Comparison of ENCODE assay signal across 8 cellular contexts in genomic region chr19:9323557-9323918, GRCh38. TPM values are rescaled to one million over a fixed set of nuclear protein-coding genes. Genes with fewer than 3 reads are reported as not detected.
DNase-seq lines count a peak whose midpoint lies in the region; ATAC-seq, FAIRE-seq and TF ChIP-seq lines count a peak whose summit lies in the region.

No MANE protein-coding gene starts in this region.

- no peaks in the 10 kb centered on the region for H3K27me3 Mint-ChIP-seq in progenitor cell of endocrine pancreas

- intact Hi-C loops in PC-3 (cut with micrococcal nuclease) = no loop called here
- intact Hi-C loops in right cardiac atrium (cut with DNase I) = no loop called here

- no peaks in the 10 kb centered on the region for H3K4me1 Mint-ChIP-seq in progenitor cell of endocrine pancreas (ENCODE audit: low read depth)

- peaks cover 46% of the 10 kb centered on the region for H3K36me3 Mint-ChIP-seq in progenitor cell of endocrine pancreas (ENCODE audit: insufficient read depth)

- H4K20me1 ChIP-seq in DOHH2 (ENCODE audit: control insufficient read depth, insufficient read depth, low read depth, low read length) (no peaks in the 10 kb centered on the region), PC-3 (ENCODE audit: low read length) (no peaks in the 10 kb centered on the region)

- H3K4me3 Mint-ChIP-seq in progenitor cell of endocrine pancreas (ENCODE audit: low read depth) = peak overlapping the region; percentile 86

- H3K36me3 ChIP-seq in DOHH2 (ENCODE audit: control insufficient read depth, low read length) (no peaks in the 10 kb centered on the region), HUES48 (ENCODE audit: control insufficient read depth, insufficient read depth, low read length) (peaks cover 10% of the 10 kb centered on the region), PC-3 (ENCODE audit: low read depth, low read length) (peaks cover 39% of the 10 kb centered on the region)

- CTCF ChIA-PET in PC-3 (lab: Charles Lee) = interaction anchor here (0.6 kb wide), 1 partner anchor 503 kb away, joined by 5 read pairs; no protein-coding TSS in a partner anchor

- H3K4me3 ChIP-seq in DOHH2 (ENCODE audit: low read length) (peak overlapping the region; percentile 77), HUES48 (ENCODE audit: low read depth, low read length) (peak overlapping the region; percentile 80), PC-3 (ENCODE audit: low read length) (peak overlapping the region; percentile 67), right cardiac atrium (ENCODE audit: low read length) (peak overlapping the region; percentile 87)

- DNase-seq in PC-3 (peak; percentile 50), anterior cingulate cortex (lab: John Stamatoyannopoulos, UW) (peak in 57 of 58 donors; percentile 23 to 86 (median 66)), right cardiac atrium (peak; percentile 65 to 84 (median 84)), progenitor cell of endocrine pancreas (ENCODE audit: low spot score, unreplicated experiment) (no peak), urothelium cell line (ENCODE audit: low spot score) (no peak)

- BruUV-seq in PC-3 (replicated peaks; lab: Mats Ljungman, UMichigan) = TSS peak; percentile 69

- H3K27me3 ChIP-seq in DOHH2 (ENCODE audit: control insufficient read depth, low read length) (no peaks in the 10 kb centered on the region), HUES48 (ENCODE audit: control insufficient read depth, insufficient read depth, low read length) (no peaks in the 10 kb centered on the region), PC-3 (ENCODE audit: low read length) (no peaks in the 10 kb centered on the region), right cardiac atrium (ENCODE audit: control insufficient read depth, insufficient read depth) (no peaks in the 10 kb centered on the region)

- TF ChIP-seq CTCF in DOHH2 (IDR thresholded peaks at IDR 0.05; ENCODE audit: low read depth, low read length, poor library complexity, severe bottlenecking) = no peak
- no peak for TF ChIP-seq CTCF in PC-3 (conservative IDR thresholded peaks at IDR 0.05; ENCODE audit: low read depth, low read length)
- TF ChIP-seq CTCF in progenitor cell of endocrine pancreas (IDR thresholded peaks at IDR 0.05; ENCODE audit: unreplicated experiment) = no peak

- POLR2A ChIA-PET in PC-3 (lab: Charles Lee; ENCODE audit: unreplicated experiment) = no interaction called here

- H3K9me2 ChIP-seq in DOHH2 (replicated peaks; ENCODE audit: control insufficient read depth, low read length) (no peaks in the 10 kb centered on the region), PC-3 (replicated peaks; ENCODE audit: low read length) (no peaks in the 10 kb centered on the region)

- 2% methylated on average over 9 of the region's 9 CpGs for WGBS in right cardiac atrium

- peaks cover 42% of the 10 kb centered on the region for H3K9me3 Mint-ChIP-seq in progenitor cell of endocrine pancreas (ENCODE audit: low read depth)

- peak overlapping the region; percentile 98 for H3K27ac Mint-ChIP-seq in progenitor cell of endocrine pancreas

- peak overlapping the region; percentile 62 for H3K27ac ChIP-seq in DOHH2 (ENCODE audit: low read depth, low read length)
- H3K27ac ChIP-seq in HUES48 (ENCODE audit: low read depth, low read length) = peak overlapping the region; percentile 91
- H3K27ac ChIP-seq in PC-3 (ENCODE audit: low read length) = 0 out of 2 replicates have a peak overlapping the region, but pooled peaks have one; percentile 6
- peak overlapping the region; percentile 83 for H3K27ac ChIP-seq in right cardiac atrium (ENCODE audit: low read length)

- H3K9ac ChIP-seq in HUES48 (ENCODE audit: low read depth, low read length) = peak overlapping the region; percentile 44; the same call in 1 of the 2 replicates
- H3K9ac ChIP-seq in PC-3 (ENCODE audit: low read length) = peak overlapping the region; percentile 72; the same call in 1 of the 2 replicates

- peaks cover 19% of the 10 kb centered on the region for H3K9me3 ChIP-seq in DOHH2 (ENCODE audit: control insufficient read depth, insufficient read depth, low read length)
- H3K9me3 ChIP-seq in HUES48 (ENCODE audit: control insufficient read depth, insufficient read depth, low read length) = peaks cover 48% of the 10 kb centered on the region
- H3K9me3 ChIP-seq in PC-3 (ENCODE audit: low read length) = peaks cover 25% of the 10 kb centered on the region
- peaks cover 2% of the 10 kb centered on the region for H3K9me3 ChIP-seq in right cardiac atrium (ENCODE audit: control insufficient read depth, low read length)

- peaks cover 6% of the 10 kb centered on the region for H3K79me2 ChIP-seq in DOHH2 (ENCODE audit: control insufficient read depth, low read length)
- H3K79me2 ChIP-seq in PC-3 (ENCODE audit: low read length) = peaks cover 8% of the 10 kb centered on the region

- H3F3A ChIP-seq in DOHH2 (ENCODE audit: control insufficient read depth, insufficient read depth) (0 out of 2 replicates have a peak, but pooled peaks cover 3% of the 10 kb centered on the region), PC-3 (ENCODE audit: low read length, unreplicated experiment) (no peaks in the 10 kb centered on the region)

- H3K4me2 ChIP-seq in DOHH2 (ENCODE audit: low read length) (peak overlapping the region; percentile 79), PC-3 (ENCODE audit: low read length) (peak overlapping the region; percentile 74)

- peak overlapping the region; percentile 84 for H2AFZ ChIP-seq in PC-3 (ENCODE audit: low read length)

- ATAC-seq in GM21526 (IDR thresholded peaks at IDR 0.05; ENCODE audit: low FRiP score, unreplicated experiment) (peak; percentile 24), PC-3 (peak; percentile 66), right cardiac atrium (peak; percentile 88 to 90)

- FAIRE-seq in urothelium cell line (lab: Jason Lieb, UNC) = no peak

- peaks cover 17% of the 10 kb centered on the region for H3K4me1 ChIP-seq in DOHH2 (ENCODE audit: control insufficient read depth, low read length)
- H3K4me1 ChIP-seq in HUES48 (ENCODE audit: control insufficient read depth, insufficient read depth, low read length) = no peaks in the 10 kb centered on the region
- no peaks in the 10 kb centered on the region for H3K4me1 ChIP-seq in PC-3 (ENCODE audit: insufficient read depth, low read length)
- peaks cover 2% of the 10 kb centered on the region for H3K4me1 ChIP-seq in right cardiac atrium (ENCODE audit: control insufficient read depth, insufficient read depth, low read length)

RNA-seq across cellular contexts. Expression of gene ZNF559, which starts 0.4 kb away (rescaled TPM):
- total RNA-seq in PC-3 (2014; rRNA removed) (13.1 and 20.1 TPM in 2 replicates), right cardiac atrium (10 to 100 TPM; 13.9 to 21.7 (median 19.9) TPM), progenitor cell of endocrine pancreas (42.4 and 42.5 TPM in 2 replicates)
- 19.4 TPM for polyA plus RNA-seq in right cardiac atrium

RNA-seq across cellular contexts. Expression of gene ZNF699, which starts 13.9 kb away (rescaled TPM):
- total RNA-seq in PC-3 (2014; rRNA removed) = 30.9 and 36.0 TPM in 2 replicates
- total RNA-seq in right cardiac atrium = 1 to 10 TPM; 2.9 to 5.8 (median 5.3) TPM
- 1.2 TPM for polyA plus RNA-seq in right cardiac atrium
- total RNA-seq in progenitor cell of endocrine pancreas = 6.6 and 8.0 TPM in 2 replicates

RNA-seq across cellular contexts. Expression of gene ZNF177, which starts 39.3 kb away (rescaled TPM):
- 1.3 and 1.4 TPM in 2 replicates for total RNA-seq in PC-3 (2014; rRNA removed)
- total RNA-seq in right cardiac atrium = 1 to 10 TPM; 2.3 to 4.0 (median 3.4) TPM
- polyA plus RNA-seq in right cardiac atrium = 2.2 TPM
- 12.7 and 12.9 TPM in 2 replicates for total RNA-seq in progenitor cell of endocrine pancreas

Comparison
In these comparisons a context has a peak if more than half of its experiments do, and no peak if none do; other contexts are left out.
1. H3K27ac ChIP-seq: peak in every context shown above with its lines; median percentile 91 in HUES48; 83 in right cardiac atrium; 62 in DOHH2; 6 in PC-3.
2. ATAC-seq: peak in every context shown above with its lines; median percentile 89 in right cardiac atrium; 66 in PC-3; 24 in GM21526.
3. DNase-seq: peak in PC-3 (single experiment), anterior cingulate cortex (57 of 58) and right cardiac atrium (3 of 3); none in progenitor cell of endocrine pancreas (single experiment) and urothelium cell line (single experiment).
4. Peak in every context shown above with its lines, with median percentiles within 50 percentile points of each other: H3K4me3 ChIP-seq.